ENCODE assay signal across 25 cellular contexts in genomic region chr5:81401266-81401665, GRCh38. TPM values are rescaled to one million over a fixed set of nuclear protein-coding genes. Genes with fewer than 3 reads are reported as not detected.
"Had no signal": no experiment of that assay in that cellular context is flagged by ENCODE, and none has a peak within 500 bp of the region (broad histone marks: within the 10 kb centered on the region; RNA-seq: fewer than 3 reads in every experiment).

No MANE protein-coding gene starts in this region.

- ATAC-seq: foreskin keratinocyte, gastroesophageal sphincter, left cardiac atrium had no signal

- H3K9me3 ChIP-seq: esophagus muscularis mucosa, gastroesophageal sphincter, heart left ventricle, left ventricle myocardium inferior, ovary, psoas muscle, sigmoid colon, thoracic aorta, tibial nerve, upper lobe of left lung, uterus had no signal

- H3K27ac ChIP-seq: dorsolateral prefrontal cortex, epithelial cell of prostate, esophagus muscularis mucosa, foreskin keratinocyte, gastroesophageal sphincter, heart left ventricle, hepatocyte, left ventricle myocardium inferior, ovary, psoas muscle, sigmoid colon, thoracic aorta, tibial nerve, upper lobe of left lung, uterus had no signal

- H3K79me2 ChIP-seq: hepatocyte had no signal

- H3K4me1 ChIP-seq: foreskin keratinocyte, gastroesophageal sphincter, left ventricle myocardium inferior, psoas muscle, sigmoid colon, upper lobe of left lung, uterus had no signal

- DNase-seq: dorsolateral prefrontal cortex; effector CD8-positive, alpha-beta T cell; endodermal cell; foreskin keratinocyte; heart left ventricle; left cardiac atrium; left ventricle myocardium inferior; occipital lobe; ovary; psoas muscle; sigmoid colon; stimulated activated CD4-positive, alpha-beta T cell treated with anti-CD3 and anti-CD28 coated beads, Interleukin-2, amount 100 ng/mL, for 24 hours; stimulated activated CD4-positive, alpha-beta T cell treated with anti-CD3 and anti-CD28 coated beads, Interleukin-4, amount 100 ng/mL, for 4 hours; stimulated activated naive B cell treated with anti-CD40 and anti-IgM and Interleukin-4, amounts not matched to agents 10 μg/mL and 1 μg/mL and 100 μg/mL, for 72 hours; uterus had no signal

- H3K27me3 ChIP-seq: esophagus muscularis mucosa, foreskin keratinocyte, gastroesophageal sphincter, heart left ventricle, hepatocyte, ovary, sigmoid colon, tibial nerve, upper lobe of left lung, uterus had no signal

- H2AFZ ChIP-seq: hepatocyte had no signal

- H3K4me3 ChIP-seq: dorsolateral prefrontal cortex, esophagus muscularis mucosa, gastroesophageal sphincter, heart left ventricle, hepatocyte, left ventricle myocardium inferior, lung, ovary, psoas muscle, sigmoid colon, thoracic aorta, tibial nerve, upper lobe of left lung, uterus had no signal

- H3K4me2 ChIP-seq: hepatocyte had no signal

- H3K36me3 ChIP-seq: esophagus muscularis mucosa, gastroesophageal sphincter, heart left ventricle, left ventricle myocardium inferior, ovary, sigmoid colon, thoracic aorta, tibial nerve, upper lobe of left lung, uterus had no signal

RNA-seq across cellular contexts. Expression of gene ACOT12, which starts 7.3 kb away (rescaled TPM):
- total RNA-seq: esophagus muscularis mucosa, foreskin keratinocyte, gastroesophageal sphincter, heart left ventricle, kidney epithelial cell, left cardiac atrium, left ventricle myocardium inferior, lung, psoas muscle, right cardiac atrium, upper lobe of left lung had no signal
